27 cellular contexts compared by ENCODE assay signal in genomic region chr11:28919194-28919593, GRCh38.
"Had no signal": no experiment of that assay in that cellular context is flagged by ENCODE, and none has a peak within 500 bp of the region (broad histone marks: within the 10 kb centered on the region; RNA-seq: fewer than 3 reads in every experiment).

No MANE protein-coding gene starts in this region.

- H3K27me3 Mint-ChIP-seq: activated CD4-positive, alpha-beta T cell treated with anti-CD3 and anti-CD28 coated beads, Interleukin-2, amount 10 ng/mL, durations not matched to agents 24 days and 14 days; activated CD8-positive, alpha-beta memory T cell treated with anti-CD3 and anti-CD28 coated beads, Interleukin-2, amount 10 ng/mL, durations not matched to agents 7 days and 5 days; activated CD8-positive, alpha-beta T cell treated with anti-CD3 and anti-CD28 coated beads for 36 hours; activated naive CD8-positive, alpha-beta T cell treated with anti-CD3 and anti-CD28 coated beads, Interleukin-2, amount 50 U/mL, for 24 hours; stimulated activated naive B cell treated with anti-CD40 and anti-IgM and Interleukin-4, amounts not matched to agents 10 μg/mL and 1 μg/mL and 100 μg/mL, for 72 hours had no signal

- ATAC-seq: activated CD8-positive, alpha-beta memory T cell treated with anti-CD3 and anti-CD28 coated beads, Interleukin-2, amount 10 ng/mL, durations not matched to agents 7 days and 5 days; activated CD8-positive, alpha-beta T cell treated with anti-CD3 and anti-CD28 coated beads for 36 hours; activated naive CD8-positive, alpha-beta T cell treated with anti-CD3 and anti-CD28 coated beads, Interleukin-2, amount 50 U/mL, for 24 hours; body of pancreas; esophagus mucosa; natural killer cell; stimulated activated naive B cell treated with anti-CD40 and anti-IgM and Interleukin-4, amounts not matched to agents 10 μg/mL and 1 μg/mL and 100 μg/mL, for 72 hours had no signal

- H3K36me3 Mint-ChIP-seq: activated CD8-positive, alpha-beta memory T cell treated with anti-CD3 and anti-CD28 coated beads, Interleukin-2, amount 10 ng/mL, durations not matched to agents 7 days and 5 days; natural killer cell; stimulated activated naive B cell treated with anti-CD40 and anti-IgM and Interleukin-4, amounts not matched to agents 10 μg/mL and 1 μg/mL and 100 μg/mL, for 72 hours had no signal

- H3K4me3 Mint-ChIP-seq: activated CD4-positive, alpha-beta T cell treated with anti-CD3 and anti-CD28 coated beads, Interleukin-2, amount 10 ng/mL, durations not matched to agents 24 days and 14 days; activated CD8-positive, alpha-beta memory T cell treated with anti-CD3 and anti-CD28 coated beads, Interleukin-2, amount 10 ng/mL, durations not matched to agents 7 days and 5 days; activated CD8-positive, alpha-beta T cell treated with anti-CD3 and anti-CD28 coated beads for 36 hours; activated naive CD8-positive, alpha-beta T cell treated with anti-CD3 and anti-CD28 coated beads, Interleukin-2, amount 50 U/mL, for 24 hours; activated T-helper 1 cell treated with anti-CD3 and anti-CD28 coated beads, Interleukin-12 subunit alpha, Interleukin-12 subunit beta, Interleukin-2, Interleukin-4 antibody, amounts not matched to agents 30 ng/mL and 10 ng/mL and 1 ng/mL, durations not matched to agents 14 hours and 24 hours and 36 hours; natural killer cell; stimulated activated naive B cell treated with anti-CD40 and anti-IgM and Interleukin-4, amounts not matched to agents 10 μg/mL and 1 μg/mL and 100 μg/mL, for 72 hours had no signal

- H3K27me3 ChIP-seq: body of pancreas, transverse colon had no signal

- H3K4me1 Mint-ChIP-seq: activated CD4-positive, alpha-beta T cell treated with anti-CD3 and anti-CD28 coated beads, Interleukin-2, amount 10 ng/mL, durations not matched to agents 24 days and 14 days; activated CD8-positive, alpha-beta memory T cell treated with anti-CD3 and anti-CD28 coated beads, Interleukin-2, amount 10 ng/mL, durations not matched to agents 7 days and 5 days; activated naive CD8-positive, alpha-beta T cell treated with anti-CD3 and anti-CD28 coated beads, Interleukin-2, amount 50 U/mL, for 24 hours; natural killer cell; stimulated activated naive B cell treated with anti-CD40 and anti-IgM and Interleukin-4, amounts not matched to agents 10 μg/mL and 1 μg/mL and 100 μg/mL, for 72 hours had no signal

- H3K4me1 ChIP-seq: left ventricle myocardium inferior, prostate gland, transverse colon had no signal

- H3K27ac Mint-ChIP-seq: activated CD4-positive, alpha-beta T cell treated with anti-CD3 and anti-CD28 coated beads, Interleukin-2, amount 10 ng/mL, durations not matched to agents 24 days and 14 days; activated CD8-positive, alpha-beta memory T cell treated with anti-CD3 and anti-CD28 coated beads, Interleukin-2, amount 10 ng/mL, durations not matched to agents 7 days and 5 days; activated CD8-positive, alpha-beta T cell treated with anti-CD3 and anti-CD28 coated beads for 36 hours; activated naive CD8-positive, alpha-beta T cell treated with anti-CD3 and anti-CD28 coated beads, Interleukin-2, amount 50 U/mL, for 24 hours; activated T-helper 1 cell treated with anti-CD3 and anti-CD28 coated beads, Interleukin-12 subunit alpha, Interleukin-12 subunit beta, Interleukin-2, Interleukin-4 antibody, amounts not matched to agents 30 ng/mL and 10 ng/mL and 1 ng/mL, durations not matched to agents 14 hours and 24 hours and 36 hours; natural killer cell; stimulated activated naive B cell treated with anti-CD40 and anti-IgM and Interleukin-4, amounts not matched to agents 10 μg/mL and 1 μg/mL and 100 μg/mL, for 72 hours had no signal

- H3K9me3 ChIP-seq: body of pancreas, left ventricle myocardium inferior, prostate gland, transverse colon had no signal

- H3K27ac ChIP-seq: body of pancreas, left ventricle myocardium inferior, prostate gland, transverse colon had no signal

- FAIRE-seq: frontal cortex, urothelium cell line had no signal

- H3K36me3 ChIP-seq: left ventricle myocardium inferior, prostate gland, transverse colon had no signal

- DNase-seq: activated CD4-positive, alpha-beta T cell treated with anti-CD3 and anti-CD28 coated beads, Interleukin-2, amount 10 ng/mL, durations not matched to agents 24 days and 14 days; activated CD8-positive, alpha-beta memory T cell treated with anti-CD3 and anti-CD28 coated beads, Interleukin-2, amount 10 ng/mL, durations not matched to agents 7 days and 5 days; activated CD8-positive, alpha-beta T cell treated with anti-CD3 and anti-CD28 coated beads for 36 hours; activated gamma-delta T cell; activated naive CD4-positive, alpha-beta T cell treated with anti-CD3 and anti-CD28 coated beads, Interleukin-2, amount 50 U/mL, for 16 hours; activated naive CD8-positive, alpha-beta T cell treated with anti-CD3 and anti-CD28 coated beads, Interleukin-2, amount 50 U/mL, for 24 hours; activated T-cell treated with anti-CD3 and anti-CD28 coated beads for 4 hours; anterior cingulate cortex; body of pancreas; central memory CD4-positive, alpha-beta T cell; dermis blood vessel endothelial cell; effector CD8-positive, alpha-beta T cell; glutamatergic neuron; hippocampal formation; kidney glomerular epithelial cell; left ventricle myocardium inferior; midbrain; natural killer cell; stimulated activated CD4-positive, alpha-beta T cell treated with anti-CD3 and anti-CD28 coated beads, Interleukin-2, amount 100 ng/mL, for 48 hours; stimulated activated CD8-positive, alpha-beta memory T cell treated with anti-CD3 and anti-CD28 coated beads, Interleukin-4, amount 100 ng/mL, for 48 hours; stimulated activated naive B cell treated with anti-CD40 and anti-IgM and Interleukin-4, amounts not matched to agents 10 μg/mL and 1 μg/mL and 100 μg/mL, for 72 hours; transverse colon had no signal

- H3K4me3 ChIP-seq: body of pancreas, left ventricle myocardium inferior, prostate gland, transverse colon had no signal
